Comparison of ENCODE assay signal across 8 cellular contexts in the genomic region with DNA sequence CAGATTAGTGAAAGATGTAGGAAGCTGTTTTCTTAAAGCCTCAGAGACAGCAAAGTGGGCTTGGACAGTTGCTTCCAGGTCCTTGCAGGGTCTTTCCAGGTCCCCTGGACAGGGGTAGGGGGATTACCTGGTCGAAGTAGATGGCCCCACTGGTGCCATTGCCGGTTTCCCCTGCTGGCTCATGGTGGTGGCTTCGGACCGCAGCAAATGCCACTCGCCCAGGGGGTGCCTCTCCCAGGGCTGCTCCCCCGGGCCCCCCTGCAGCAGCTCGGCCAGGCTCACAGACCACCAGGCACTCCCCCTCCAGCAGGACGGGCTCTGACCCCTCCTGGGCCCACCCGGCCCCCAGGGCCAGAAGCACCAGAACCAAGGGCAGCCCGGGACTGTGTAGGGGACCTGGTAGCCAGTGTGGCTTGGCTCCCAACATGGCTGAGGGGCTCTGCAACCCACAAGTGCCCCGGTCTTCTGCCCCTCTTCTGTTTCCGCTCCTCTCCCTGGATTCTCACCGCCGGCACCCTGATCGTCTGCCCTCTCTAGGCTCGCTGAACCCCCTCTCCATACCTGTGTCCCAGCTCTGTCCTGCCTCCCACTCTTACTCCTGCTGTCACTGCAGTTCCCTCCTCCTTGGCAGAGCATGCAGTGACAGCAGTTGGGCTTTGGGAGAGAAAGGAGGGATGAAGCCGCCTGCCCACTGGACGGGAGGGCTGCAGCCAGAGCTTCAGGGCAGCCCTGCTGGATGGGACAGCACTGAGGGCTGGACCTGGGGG. TPM values are rescaled to one million over a fixed set of nuclear protein-coding genes. Genes with fewer than 3 reads are reported as not detected.
DNase-seq lines count a peak whose midpoint lies in the region; ATAC-seq lines count a peak whose summit lies in the region.

No MANE protein-coding gene starts in this region.

- ATAC-seq in activated CD4-positive, alpha-beta T cell treated with anti-CD3 and anti-CD28 coated beads for 36 hours: no peak
- ATAC-seq in GM18502 (IDR thresholded peaks at IDR 0.05; ENCODE audit: poor library complexity, unreplicated experiment) (no peak), HG02885 (IDR thresholded peaks at IDR 0.05; ENCODE audit: poor library complexity, unreplicated experiment) (no peak)

- H3K27ac Mint-ChIP-seq in activated CD4-positive, alpha-beta T cell treated with anti-CD3 and anti-CD28 coated beads for 36 hours: peak overlapping the region; percentile 95
- peak overlapping the region; percentile 98 for H3K27ac Mint-ChIP-seq in activated naive CD8-positive, alpha-beta T cell

- peaks cover 26% of the 10 kb centered on the region for H3K36me3 Mint-ChIP-seq in activated CD4-positive, alpha-beta T cell treated with anti-CD3 and anti-CD28 coated beads for 36 hours (ENCODE audit: low read depth)
- H3K36me3 Mint-ChIP-seq in activated naive CD8-positive, alpha-beta T cell: peaks cover 3% of the 10 kb centered on the region

- intact Hi-C loops in activated CD4-positive, alpha-beta T cell treated with anti-CD3 and anti-CD28 coated beads for 36 hours (cut with DNase I, micrococcal nuclease): loop anchor here in 1 of 2 experiments (1.0 kb wide), 2 partner anchors 158 to 213 kb away; partner anchors contain the start of genes MDP1 and RABGGTA

- H3K27me3 Mint-ChIP-seq in activated CD4-positive, alpha-beta T cell treated with anti-CD3 and anti-CD28 coated beads for 36 hours: no peaks in the 10 kb centered on the region
- no peaks in the 10 kb centered on the region for H3K27me3 Mint-ChIP-seq in activated naive CD8-positive, alpha-beta T cell

- CTCF ChIA-PET in activated CD4-positive, alpha-beta T cell treated with anti-CD3 and anti-CD28 coated beads for 36 hours (lab: Charles Lee): interaction anchor here (1.1 to 7.5 kb wide), 3 partner anchors 67 to 120 kb away, joined by 3 to 201 read pairs (median 5); partner anchors contain the start of genes ADCY4 and CIDEB

- DNase-seq in activated CD4-positive, alpha-beta T cell treated with anti-CD3 and anti-CD28 coated beads for 36 hours: no peak
- DNase-seq in activated CD4-positive, alpha-beta T cell treated with anti-CD3 and anti-CD28 coated beads for 48 hours: no peak
- DNase-seq in left kidney (ENCODE audit: low read depth, low spot score) (peak; percentile 33), substantia nigra (lab: John Stamatoyannopoulos, UW) (peak in 2 of 49 donors; percentile 43 to 58), NCI-H2029 (lab: John Stamatoyannopoulos, UW) (no peak)

- POLR2A ChIA-PET in activated CD4-positive, alpha-beta T cell treated with anti-CD3 and anti-CD28 coated beads for 36 hours (lab: Charles Lee): no interaction called here

- H3K4me3 Mint-ChIP-seq in activated CD4-positive, alpha-beta T cell treated with anti-CD3 and anti-CD28 coated beads for 36 hours: peak overlapping the region; percentile 94
- peak overlapping the region; percentile 88 for H3K4me3 Mint-ChIP-seq in activated naive CD8-positive, alpha-beta T cell

- H3K4me1 Mint-ChIP-seq in activated CD4-positive, alpha-beta T cell treated with anti-CD3 and anti-CD28 coated beads for 36 hours: peaks cover 42% of the 10 kb centered on the region
- peaks cover 45% of the 10 kb centered on the region for H3K4me1 Mint-ChIP-seq in activated naive CD8-positive, alpha-beta T cell (ENCODE audit: low read depth)

- peak overlapping the region; percentile 91 for H3K27ac ChIP-seq in substantia nigra (ENCODE audit: low read depth, low read length, poor library complexity, severe bottlenecking)

- no peaks in the 10 kb centered on the region for H3K9me3 Mint-ChIP-seq in activated CD4-positive, alpha-beta T cell treated with anti-CD3 and anti-CD28 coated beads for 36 hours (ENCODE audit: low read depth)
- no peaks in the 10 kb centered on the region for H3K9me3 Mint-ChIP-seq in activated naive CD8-positive, alpha-beta T cell (ENCODE audit: low read depth)

RNA-seq across cellular contexts. Expression of gene CBLN3, which starts 0.7 kb away (rescaled TPM):
- total RNA-seq in activated CD4-positive, alpha-beta T cell treated with anti-CD3 and anti-CD28 coated beads for 36 hours: 10 to 100 TPM; 11.6 to 12.2 TPM

RNA-seq across cellular contexts. Expression of gene KHNYN, which starts 0.9 kb away (rescaled TPM):
- total RNA-seq in activated CD4-positive, alpha-beta T cell treated with anti-CD3 and anti-CD28 coated beads for 36 hours: 10 to 100 TPM; 50.6 to 58.1 TPM

RNA-seq across cellular contexts. Expression of gene SDR39U1, which starts 13.8 kb away (rescaled TPM):
- total RNA-seq in activated CD4-positive, alpha-beta T cell treated with anti-CD3 and anti-CD28 coated beads for 36 hours: 10 to 100 TPM; 40.9 to 47.8 TPM

RNA-seq across cellular contexts. Expression of gene NYNRIN, which starts 30.0 kb away (rescaled TPM):
- total RNA-seq in activated CD4-positive, alpha-beta T cell treated with anti-CD3 and anti-CD28 coated beads for 36 hours: under 1 TPM; 0.07 to 0.16 TPM
